In the genomic region with DNA sequence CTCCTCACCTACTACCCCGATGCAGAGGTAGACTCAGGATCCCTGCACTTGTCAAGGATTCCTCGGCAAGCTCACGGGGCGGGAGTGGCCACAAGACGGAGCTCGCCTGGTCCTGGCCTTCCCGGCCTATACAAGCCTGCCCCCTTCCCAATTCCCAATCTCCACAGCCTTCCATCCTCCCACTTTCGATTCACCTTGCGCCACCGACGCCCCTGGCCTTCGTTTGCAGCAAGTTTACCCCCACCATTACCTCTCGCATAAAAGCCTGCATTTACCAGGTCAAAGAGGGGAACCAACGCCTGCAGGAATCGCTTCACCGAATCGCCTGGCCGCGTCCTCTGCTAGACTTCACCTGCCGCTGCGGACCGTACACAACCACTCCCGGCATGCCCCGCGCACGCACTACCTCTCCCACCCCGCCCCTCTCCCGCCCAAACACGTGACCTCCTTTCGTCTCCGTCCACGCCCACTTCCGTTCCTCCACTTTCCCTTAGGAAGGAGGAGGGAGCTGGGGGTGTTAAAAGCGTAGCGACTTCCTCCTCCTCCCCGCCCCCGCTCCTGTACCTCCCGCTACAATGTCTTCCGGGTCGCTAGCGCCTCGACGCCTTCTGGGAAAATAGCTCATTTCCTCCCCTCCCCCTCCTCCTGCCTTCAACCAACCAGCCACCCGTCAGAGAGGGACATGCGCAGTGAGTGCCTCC, we compare ENCODE assay signal across 8 cellular contexts. TPM values are rescaled to one million over a fixed set of nuclear protein-coding genes. Genes with fewer than 3 reads are reported as not detected.
A peak's percentile ranks its signal among the peaks of the same experiment; 100 is the strongest.
DNase-seq lines count a peak whose midpoint lies in the region; ATAC-seq, FAIRE-seq and TF ChIP-seq lines count a peak whose summit lies in the region.

A gene (minus strand): TSS at position 380 of the 701 bp plus-strand sequence. CDS start 44,779 bp downstream, outside the sequence.

- peak within 1 kb of the TSS; percentile 98 for H3K4me2 ChIP-seq in smooth muscle cell

- peak within 1 kb of the TSS; percentile 85 for H3K27ac ChIP-seq in smooth muscle cell (ENCODE audit: low read depth)

- H3K4me3 ChIP-seq in AG09309 (ENCODE audit: control insufficient read depth, low read depth, low read length) (peak within 1 kb of the TSS; percentile 96), WI38 (ENCODE audit: low read depth, low read length) (peak within 1 kb of the TSS; percentile 98), bronchial epithelial cell (ENCODE audit: low read depth, low read length) (peak within 1 kb of the TSS; percentile 90), smooth muscle cell (peak within 1 kb of the TSS; percentile 80)

- no peaks in the 10 kb centered on the region for H3K9me3 ChIP-seq in smooth muscle cell (replicated peaks; ENCODE audit: low read depth)

- peak; percentile 82 for ATAC-seq in GM18909 (IDR thresholded peaks at IDR 0.05; ENCODE audit: poor library complexity, unreplicated experiment)
- peak; percentile 81 for ATAC-seq in HG03175 (IDR thresholded peaks at IDR 0.05; ENCODE audit: unreplicated experiment)

- H3K79me2 ChIP-seq in smooth muscle cell (ENCODE audit: low read depth) = peaks cover 87% of the 10 kb centered on the region

- FAIRE-seq in bronchial epithelial cell (lab: Jason Lieb, UNC) = peak; percentile 13

- peaks cover 22% of the 10 kb centered on the region for H4K20me1 ChIP-seq in smooth muscle cell (ENCODE audit: low read depth)

- no peaks in the 10 kb centered on the region for H3K36me3 ChIP-seq in bronchial epithelial cell (ENCODE audit: control insufficient read depth, insufficient read depth, low read length)
- H3K36me3 ChIP-seq in smooth muscle cell (ENCODE audit: low read depth) = peaks cover 4% of the 10 kb centered on the region

- under 1% methylated on average over 28 of the region's 45 CpGs for WGBS in smooth muscle cell (ENCODE audit: low lambda C conversion rate)

- H3K27me3 ChIP-seq in bronchial epithelial cell (ENCODE audit: control insufficient read depth, insufficient read depth, low read length) (no peaks in the 10 kb centered on the region), smooth muscle cell (ENCODE audit: low read depth) (no peaks in the 10 kb centered on the region)

- H3F3A ChIP-seq in smooth muscle cell (ENCODE audit: low read depth) = no peaks in the 10 kb centered on the region

- DNase-seq in AG09309 (ENCODE audit: low read depth) (peak; percentile 97), NCI-H2227 treated with DMSO at 0.1 percent for 48 hours (lab: John Stamatoyannopoulos, UW) (peak; percentile 100), bronchial epithelial cell (ENCODE audit: low read depth) (peak; percentile 97), iPS-NIHi7 (ENCODE audit: extremely low spot score) (peak; percentile 91), smooth muscle cell (lab: John Stamatoyannopoulos, UW; ENCODE audit: unreplicated experiment) (peak; percentile 87)

- peaks cover 26% of the 10 kb centered on the region for H3K4me1 ChIP-seq in smooth muscle cell (ENCODE audit: low read depth)

- peak; percentile 53 for TF ChIP-seq CTCF in AG09309 (IDR thresholded peaks at IDR 0.05; ENCODE audit: control insufficient read depth, insufficient read depth, low read depth, low read length, missing control alignments)
- TF ChIP-seq CTCF in WI38 (IDR thresholded peaks at IDR 0.05; ENCODE audit: low read depth, low read length) = peak; percentile 44
- peak; percentile 67 for TF ChIP-seq CTCF in bronchial epithelial cell (IDR thresholded peaks at IDR 0.05; ENCODE audit: insufficient read depth, low read length, severe bottlenecking)
- TF ChIP-seq CTCF in smooth muscle cell (IDR thresholded peaks at IDR 0.05; ENCODE audit: borderline replicate concordance, insufficient read depth, poor library complexity, severe bottlenecking) = peak; percentile 21

- H2AFZ ChIP-seq in smooth muscle cell (ENCODE audit: low read depth) = peak within 1 kb of the TSS; percentile 71

- peak within 1 kb of the TSS; percentile 87 for H3K9ac ChIP-seq in smooth muscle cell (ENCODE audit: low read depth)

RNA-seq across cellular contexts. Expression of the gene that starts here (rescaled TPM):
- total RNA-seq in bronchial epithelial cell (32.0 and 57.9 TPM in 2 replicates), smooth muscle cell (75.3 and 84.8 TPM in 2 replicates)
- polyA plus RNA-seq in smooth muscle cell = 22.9 and 23.7 TPM in 2 replicates

Comparison
In these comparisons a context has a peak if more than half of its experiments do, and no peak if none do; other contexts are left out.
1. Peak in every context shown above with its lines: DNase-seq, ATAC-seq, H3K4me3 ChIP-seq and H3K27ac ChIP-seq.